In genomic region chr7:28714452-28715120, GRCh38 we compare ENCODE assay signal across 21 cellular contexts.
DNase-seq lines count a peak whose midpoint lies in the region; ATAC-seq, FAIRE-seq and TF ChIP-seq lines count a peak whose summit lies in the region.
"Had no signal": no experiment of that assay in that cellular context is flagged by ENCODE, and none has a peak within 500 bp of the region (broad histone marks: within the 10 kb centered on the region; RNA-seq: fewer than 3 reads in every experiment).

No MANE protein-coding gene starts in this region.

- H3K27ac Mint-ChIP-seq in WTC11 = peak overlapping the region; percentile 22; the same call in 1 of the 2 replicates
- H3K27ac Mint-ChIP-seq: B cell, HFFc6, IgD-negative memory B cell had no signal

- H3K9me3 Mint-ChIP-seq in WTC11 = no peaks in the 10 kb centered on the region
- H3K9me3 Mint-ChIP-seq: CD14-positive monocyte, HFFc6, IgD-negative memory B cell had no signal

- POLR2A ChIA-PET in WTC11 (lab: Charles Lee) = no interaction called here

- DNase-seq in WTC11 (ENCODE audit: low spot score) (no peak), midbrain (lab: John Stamatoyannopoulos, UW) (peak; percentile 17), substantia nigra (lab: John Stamatoyannopoulos, UW) (peak in 1 of 49 donors; percentile 22), inferior parietal cortex (ENCODE audit: extremely low spot score) (no peak), germinal center (ENCODE audit: low spot score) (no peak)
- DNase-seq: DMS79 treated with DMSO at 0.1 percent for 48 hours, HFFc6, Karpas-422, MV-4-11, NCI-H1105 treated with DMSO at 0.1 percent for 48 hours, NCI-H446, NCI-H526, Right ventricle myocardium superior had no signal

- peak; percentile 79 for FAIRE-seq in endometrium (lab: Jason Lieb, UNC)
- FAIRE-seq: A549, D721Med, H54 had no signal

- no peak for TF ChIP-seq CTCF in WTC11 (IDR thresholded peaks at IDR 0.05)

- no peak for ATAC-seq in WTC11
- ATAC-seq in SK-N-SH treated with all-trans-retinoic acid at 6 μM for 48 hours = no peak
- ATAC-seq: A549 had no signal

- CTCF ChIA-PET in WTC11 (lab: Charles Lee) = no interaction called here

- peaks cover 6% of the 10 kb centered on the region for H3K4me1 Mint-ChIP-seq in WTC11
- H3K4me1 Mint-ChIP-seq: B cell, IgD-negative memory B cell had no signal

- H3K27ac ChIP-seq in substantia nigra (ENCODE audit: low read depth, low read length, poor library complexity, severe bottlenecking) = peak overlapping the region; percentile 0
- H3K27ac ChIP-seq: A549 had no signal

- no peaks in the 10 kb centered on the region for H3K27me3 Mint-ChIP-seq in WTC11 (ENCODE audit: low read depth)
- H3K27me3 Mint-ChIP-seq: IgD-negative memory B cell had no signal

- no peak overlapping the region for H3K4me3 Mint-ChIP-seq in WTC11
- H3K4me3 Mint-ChIP-seq: B cell, CD14-positive monocyte, HFFc6, IgD-negative memory B cell had no signal

- no peaks in the 10 kb centered on the region for H3K36me3 Mint-ChIP-seq in WTC11
- H3K36me3 Mint-ChIP-seq: IgD-negative memory B cell had no signal

TF ChIP-seq in WTC11, 78 proteins besides CTCF, POLR2A, EP300 and RAD21:
- no peak for TF ChIP-seq GRHL2 (CRISPR knock-in tag; IDR thresholded peaks at IDR 0.05; ENCODE audit: insufficient replicate concordance, severe bottlenecking)
- no peak for TF ChIP-seq NFATC4 (CRISPR knock-in tag; IDR thresholded peaks at IDR 0.05)
- TF ChIP-seq, protein P1, sequence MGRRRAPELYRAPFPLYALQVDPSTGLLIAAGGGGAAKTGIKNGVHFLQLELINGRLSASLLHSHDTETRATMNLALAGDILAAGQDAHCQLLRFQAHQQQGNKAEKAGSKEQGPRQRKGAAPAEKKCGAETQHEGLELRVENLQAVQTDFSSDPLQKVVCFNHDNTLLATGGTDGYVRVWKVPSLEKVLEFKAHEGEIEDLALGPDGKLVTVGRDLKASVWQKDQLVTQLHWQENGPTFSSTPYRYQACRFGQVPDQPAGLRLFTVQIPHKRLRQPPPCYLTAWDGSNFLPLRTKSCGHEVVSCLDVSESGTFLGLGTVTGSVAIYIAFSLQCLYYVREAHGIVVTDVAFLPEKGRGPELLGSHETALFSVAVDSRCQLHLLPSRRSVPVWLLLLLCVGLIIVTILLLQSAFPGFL (CRISPR knock-in tag; IDR thresholded peaks at IDR 0.05; ENCODE audit: borderline replicate concordance) = no peak
- TF ChIP-seq, protein P2, sequence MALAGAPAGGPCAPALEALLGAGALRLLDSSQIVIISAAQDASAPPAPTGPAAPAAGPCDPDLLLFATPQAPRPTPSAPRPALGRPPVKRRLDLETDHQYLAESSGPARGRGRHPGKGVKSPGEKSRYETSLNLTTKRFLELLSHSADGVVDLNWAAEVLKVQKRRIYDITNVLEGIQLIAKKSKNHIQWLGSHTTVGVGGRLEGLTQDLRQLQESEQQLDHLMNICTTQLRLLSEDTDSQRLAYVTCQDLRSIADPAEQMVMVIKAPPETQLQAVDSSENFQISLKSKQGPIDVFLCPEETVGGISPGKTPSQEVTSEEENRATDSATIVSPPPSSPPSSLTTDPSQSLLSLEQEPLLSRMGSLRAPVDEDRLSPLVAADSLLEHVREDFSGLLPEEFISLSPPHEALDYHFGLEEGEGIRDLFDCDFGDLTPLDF (CRISPR knock-in tag; IDR thresholded peaks at IDR 0.05) = no peak
- TF ChIP-seq NR2C2 (CRISPR knock-in tag; IDR thresholded peaks at IDR 0.05) = no peak
- no peak for TF ChIP-seq RORB (CRISPR knock-in tag; IDR thresholded peaks at IDR 0.05)
- no peak for TF ChIP-seq SMAD3 (CRISPR knock-in tag; IDR thresholded peaks at IDR 0.05; ENCODE audit: borderline replicate concordance)
- no peak for TF ChIP-seq ZNF416 (CRISPR knock-in tag; IDR thresholded peaks at IDR 0.05)
- no peak for TF ChIP-seq ZNF396 (CRISPR knock-in tag; IDR thresholded peaks at IDR 0.05; ENCODE audit: borderline replicate concordance)
- no peak for TF ChIP-seq KAT7 (CRISPR knock-in tag; IDR thresholded peaks at IDR 0.05; ENCODE audit: borderline replicate concordance)
- TF ChIP-seq, protein P3, sequence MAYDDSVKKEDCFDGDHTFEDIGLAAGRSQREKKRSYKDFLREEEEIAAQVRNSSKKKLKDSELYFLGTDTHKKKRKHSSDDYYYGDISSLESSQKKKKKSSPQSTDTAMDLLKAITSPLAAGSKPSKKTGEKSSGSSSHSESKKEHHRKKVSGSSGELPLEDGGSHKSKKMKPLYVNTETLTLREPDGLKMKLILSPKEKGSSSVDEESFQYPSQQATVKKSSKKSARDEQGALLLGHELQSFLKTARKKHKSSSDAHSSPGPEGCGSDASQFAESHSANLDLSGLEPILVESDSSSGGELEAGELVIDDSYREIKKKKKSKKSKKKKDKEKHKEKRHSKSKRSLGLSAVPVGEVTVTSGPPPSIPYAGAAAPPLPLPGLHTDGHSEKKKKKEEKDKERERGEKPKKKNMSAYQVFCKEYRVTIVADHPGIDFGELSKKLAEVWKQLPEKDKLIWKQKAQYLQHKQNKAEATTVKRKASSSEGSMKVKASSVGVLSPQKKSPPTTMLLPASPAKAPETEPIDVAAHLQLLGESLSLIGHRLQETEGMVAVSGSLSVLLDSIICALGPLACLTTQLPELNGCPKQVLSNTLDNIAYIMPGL (CRISPR knock-in tag; IDR thresholded peaks at IDR 0.05) = no peak
- TF ChIP-seq SMAD4 (CRISPR knock-in tag; IDR thresholded peaks at IDR 0.05) = no peak

TF ChIP-seq in SK-N-SH treated with all-trans-retinoic acid at 6 μM for 48 hours, 23 proteins besides CTCF, POLR2A, EP300 and RAD21:
- TF ChIP-seq PPARA (CRISPR knock-in tag; IDR thresholded peaks at IDR 0.05; ENCODE audit: borderline replicate concordance) (no peak), ZNF8 (CRISPR knock-in tag; IDR thresholded peaks at IDR 0.05) (no peak), ISL1 (CRISPR knock-in tag; IDR thresholded peaks at IDR 0.05) (no peak), ZNF70 (CRISPR knock-in tag; IDR thresholded peaks at IDR 0.05) (no peak), CSDC2 (CRISPR knock-in tag; IDR thresholded peaks at IDR 0.05) (no peak), ZFP3 (CRISPR knock-in tag; IDR thresholded peaks at IDR 0.05) (no peak), TSHZ2 (CRISPR knock-in tag; IDR thresholded peaks at IDR 0.05) (no peak), ZFP30 (CRISPR knock-in tag; IDR thresholded peaks at IDR 0.05) (no peak), ZNF565 (CRISPR knock-in tag; conservative IDR thresholded peaks at IDR 0.05; ENCODE audit: low read depth) (no peak)
- TF ChIP-seq, protein P4, sequence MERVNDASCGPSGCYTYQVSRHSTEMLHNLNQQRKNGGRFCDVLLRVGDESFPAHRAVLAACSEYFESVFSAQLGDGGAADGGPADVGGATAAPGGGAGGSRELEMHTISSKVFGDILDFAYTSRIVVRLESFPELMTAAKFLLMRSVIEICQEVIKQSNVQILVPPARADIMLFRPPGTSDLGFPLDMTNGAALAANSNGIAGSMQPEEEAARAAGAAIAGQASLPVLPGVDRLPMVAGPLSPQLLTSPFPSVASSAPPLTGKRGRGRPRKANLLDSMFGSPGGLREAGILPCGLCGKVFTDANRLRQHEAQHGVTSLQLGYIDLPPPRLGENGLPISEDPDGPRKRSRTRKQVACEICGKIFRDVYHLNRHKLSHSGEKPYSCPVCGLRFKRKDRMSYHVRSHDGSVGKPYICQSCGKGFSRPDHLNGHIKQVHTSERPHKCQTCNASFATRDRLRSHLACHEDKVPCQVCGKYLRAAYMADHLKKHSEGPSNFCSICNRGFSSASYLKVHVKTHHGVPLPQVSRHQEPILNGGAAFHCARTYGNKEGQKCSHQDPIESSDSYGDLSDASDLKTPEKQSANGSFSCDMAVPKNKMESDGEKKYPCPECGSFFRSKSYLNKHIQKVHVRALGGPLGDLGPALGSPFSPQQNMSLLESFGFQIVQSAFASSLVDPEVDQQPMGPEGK (CRISPR knock-in tag; IDR thresholded peaks at IDR 0.05; ENCODE audit: borderline replicate concordance) = no peak
